1 cellular context compared by ENCODE assay signal in the genomic region with DNA sequence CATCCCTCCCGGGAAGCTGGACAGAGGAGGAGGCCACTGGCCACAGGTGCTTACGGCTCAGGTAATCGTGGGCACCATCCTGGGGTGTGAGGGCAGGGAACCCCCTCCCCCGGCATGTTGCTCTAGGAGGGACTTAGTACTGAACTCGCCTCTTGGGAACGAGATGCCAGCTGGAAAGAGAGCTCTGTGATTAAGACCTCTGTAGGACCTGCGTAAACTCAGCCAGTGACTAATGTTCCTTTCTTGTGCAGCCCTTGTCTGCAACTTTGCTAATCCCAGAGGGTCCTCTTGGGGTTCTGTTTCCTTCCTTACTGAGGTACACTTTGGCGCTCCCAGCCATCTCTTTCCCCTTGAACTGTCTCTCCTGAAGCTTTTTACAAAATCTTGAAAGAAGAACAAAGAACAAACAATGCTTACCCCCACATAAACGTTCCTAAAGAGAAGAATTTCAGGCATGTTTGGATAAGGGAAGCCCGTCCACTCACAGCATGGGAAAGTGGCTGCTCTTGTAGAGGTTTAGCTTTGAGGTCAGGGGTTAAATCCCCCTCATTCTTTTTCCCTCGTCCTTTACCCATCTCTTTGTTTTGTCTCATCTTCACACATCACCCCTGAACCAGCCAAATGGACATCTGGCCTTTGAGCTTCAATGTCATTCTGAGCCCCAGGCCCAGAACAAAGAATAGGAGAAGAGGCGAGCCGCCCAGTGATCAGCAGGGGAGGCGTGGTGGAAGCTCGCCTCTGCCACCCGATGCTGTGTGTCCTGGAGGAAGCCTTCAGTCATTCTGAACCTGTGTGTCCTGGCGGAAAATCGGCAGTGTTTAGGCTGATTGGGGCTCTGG.
TF ChIP-seq lines count a peak whose summit lies in the region.

No MANE protein-coding gene starts in this region.

TF ChIP-seq in HepG2, 621 proteins besides CTCF, POLR2A, EP300 and RAD21 (continued from another document):
- no peak for TF ChIP-seq ZNF318 (CRISPR knock-in tag; IDR thresholded peaks at IDR 0.05)
- no peak for TF ChIP-seq ZNF264 (CRISPR knock-in tag; IDR thresholded peaks at IDR 0.05)
- TF ChIP-seq HES4 (CRISPR knock-in tag; IDR thresholded peaks at IDR 0.05; ENCODE audit: borderline replicate concordance), result no peak
- no peak for TF ChIP-seq HOXA7 (CRISPR knock-in tag; IDR thresholded peaks at IDR 0.05)
- no peak for TF ChIP-seq MYPOP (CRISPR knock-in tag; IDR thresholded peaks at IDR 0.05)
- 0 out of 2 replicates have a peak, but pooled peaks have one; percentile 40 for TF ChIP-seq BCL6 (CRISPR knock-in tag; IDR thresholded peaks at IDR 0.05)
- no peak for TF ChIP-seq IKZF1 (IDR thresholded peaks at IDR 0.05)
- TF ChIP-seq KDM1A (CRISPR knock-in tag; IDR thresholded peaks at IDR 0.05), result peak; percentile 33; the same call in 1 of the 2 replicates
- TF ChIP-seq FOXA3 (CRISPR knock-in tag; IDR thresholded peaks at IDR 0.05), result 0 out of 2 replicates have a peak, but pooled peaks have one; percentile 6
- TF ChIP-seq KMT2B (CRISPR knock-in tag; IDR thresholded peaks at IDR 0.05), result no peak
- TF ChIP-seq ZNF207 (IDR thresholded peaks at IDR 0.05; ENCODE audit: borderline replicate concordance), result no peak
- no peak for TF ChIP-seq TARDBP (CRISPR knock-in tag; IDR thresholded peaks at IDR 0.05)
- no peak for TF ChIP-seq TCF7L2 (IDR thresholded peaks at IDR 0.05; ENCODE audit: low read depth, low read length)
- TF ChIP-seq ZBTB7A (CRISPR knock-in tag; IDR thresholded peaks at IDR 0.05), result no peak
- TF ChIP-seq SAP130 (CRISPR knock-in tag; IDR thresholded peaks at IDR 0.05; ENCODE audit: low read depth), result peak; percentile 34; the same call in 1 of the 2 replicates
- TF ChIP-seq, protein P1, sequence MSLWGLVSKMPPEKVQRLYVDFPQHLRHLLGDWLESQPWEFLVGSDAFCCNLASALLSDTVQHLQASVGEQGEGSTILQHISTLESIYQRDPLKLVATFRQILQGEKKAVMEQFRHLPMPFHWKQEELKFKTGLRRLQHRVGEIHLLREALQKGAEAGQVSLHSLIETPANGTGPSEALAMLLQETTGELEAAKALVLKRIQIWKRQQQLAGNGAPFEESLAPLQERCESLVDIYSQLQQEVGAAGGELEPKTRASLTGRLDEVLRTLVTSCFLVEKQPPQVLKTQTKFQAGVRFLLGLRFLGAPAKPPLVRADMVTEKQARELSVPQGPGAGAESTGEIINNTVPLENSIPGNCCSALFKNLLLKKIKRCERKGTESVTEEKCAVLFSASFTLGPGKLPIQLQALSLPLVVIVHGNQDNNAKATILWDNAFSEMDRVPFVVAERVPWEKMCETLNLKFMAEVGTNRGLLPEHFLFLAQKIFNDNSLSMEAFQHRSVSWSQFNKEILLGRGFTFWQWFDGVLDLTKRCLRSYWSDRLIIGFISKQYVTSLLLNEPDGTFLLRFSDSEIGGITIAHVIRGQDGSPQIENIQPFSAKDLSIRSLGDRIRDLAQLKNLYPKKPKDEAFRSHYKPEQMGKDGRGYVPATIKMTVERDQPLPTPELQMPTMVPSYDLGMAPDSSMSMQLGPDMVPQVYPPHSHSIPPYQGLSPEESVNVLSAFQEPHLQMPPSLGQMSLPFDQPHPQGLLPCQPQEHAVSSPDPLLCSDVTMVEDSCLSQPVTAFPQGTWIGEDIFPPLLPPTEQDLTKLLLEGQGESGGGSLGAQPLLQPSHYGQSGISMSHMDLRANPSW (CRISPR knock-in tag; IDR thresholded peaks at IDR 0.05; ENCODE audit: borderline replicate concordance), result no peak
- TF ChIP-seq NR2F2 (IDR thresholded peaks at IDR 0.05; ENCODE audit: borderline replicate concordance, low read depth), result peak; percentile 76; the same call in 1 of the 2 replicates
- TF ChIP-seq SPEN (CRISPR knock-in tag; IDR thresholded peaks at IDR 0.05; ENCODE audit: low read depth), result no peak
- no peak for TF ChIP-seq ATF7-NPFF (CRISPR knock-in tag; IDR thresholded peaks at IDR 0.05; ENCODE audit: low read depth)
- no peak for TF ChIP-seq SRY (CRISPR knock-in tag; IDR thresholded peaks at IDR 0.05)
- no peak for TF ChIP-seq HNRNPUL1 (IDR thresholded peaks at IDR 0.05; ENCODE audit: low read depth, low read length)
- TF ChIP-seq ZMYM3 (CRISPR knock-in tag; IDR thresholded peaks at IDR 0.05), result peak; percentile 85
- no peak for TF ChIP-seq TBL1XR1 (IDR thresholded peaks at IDR 0.05; ENCODE audit: borderline replicate concordance, low read length, partially characterized antibody)
- no peak for TF ChIP-seq ZNF547 (CRISPR knock-in tag; IDR thresholded peaks at IDR 0.05)
- TF ChIP-seq NFIB (CRISPR knock-in tag; IDR thresholded peaks at IDR 0.05; ENCODE audit: borderline replicate concordance), result no peak
- TF ChIP-seq, protein P2, sequence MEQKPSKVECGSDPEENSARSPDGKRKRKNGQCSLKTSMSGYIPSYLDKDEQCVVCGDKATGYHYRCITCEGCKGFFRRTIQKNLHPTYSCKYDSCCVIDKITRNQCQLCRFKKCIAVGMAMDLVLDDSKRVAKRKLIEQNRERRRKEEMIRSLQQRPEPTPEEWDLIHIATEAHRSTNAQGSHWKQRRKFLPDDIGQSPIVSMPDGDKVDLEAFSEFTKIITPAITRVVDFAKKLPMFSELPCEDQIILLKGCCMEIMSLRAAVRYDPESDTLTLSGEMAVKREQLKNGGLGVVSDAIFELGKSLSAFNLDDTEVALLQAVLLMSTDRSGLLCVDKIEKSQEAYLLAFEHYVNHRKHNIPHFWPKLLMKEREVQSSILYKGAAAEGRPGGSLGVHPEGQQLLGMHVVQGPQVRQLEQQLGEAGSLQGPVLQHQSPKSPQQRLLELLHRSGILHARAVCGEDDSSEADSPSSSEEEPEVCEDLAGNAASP (CRISPR knock-in tag; IDR thresholded peaks at IDR 0.05; ENCODE audit: borderline replicate concordance), result no peak
- TF ChIP-seq PRMT3 (CRISPR knock-in tag; IDR thresholded peaks at IDR 0.05; ENCODE audit: borderline replicate concordance, low read depth), result no peak
- no peak for TF ChIP-seq ZNF598 (CRISPR knock-in tag; IDR thresholded peaks at IDR 0.05; ENCODE audit: borderline replicate concordance)
- no peak for TF ChIP-seq ZNF501 (CRISPR knock-in tag; IDR thresholded peaks at IDR 0.05)
- TF ChIP-seq NFRKB (IDR thresholded peaks at IDR 0.05), result no peak
- TF ChIP-seq SP140L (CRISPR knock-in tag; IDR thresholded peaks at IDR 0.05; ENCODE audit: borderline replicate concordance), result no peak
- no peak for TF ChIP-seq KLF6 (CRISPR knock-in tag; IDR thresholded peaks at IDR 0.05)
- no peak for TF ChIP-seq CHD2 (IDR thresholded peaks at IDR 0.05; ENCODE audit: low read depth, low read length)
- no peak for TF ChIP-seq MYNN (CRISPR knock-in tag; IDR thresholded peaks at IDR 0.05; ENCODE audit: low read depth)
- TF ChIP-seq, protein P3, sequence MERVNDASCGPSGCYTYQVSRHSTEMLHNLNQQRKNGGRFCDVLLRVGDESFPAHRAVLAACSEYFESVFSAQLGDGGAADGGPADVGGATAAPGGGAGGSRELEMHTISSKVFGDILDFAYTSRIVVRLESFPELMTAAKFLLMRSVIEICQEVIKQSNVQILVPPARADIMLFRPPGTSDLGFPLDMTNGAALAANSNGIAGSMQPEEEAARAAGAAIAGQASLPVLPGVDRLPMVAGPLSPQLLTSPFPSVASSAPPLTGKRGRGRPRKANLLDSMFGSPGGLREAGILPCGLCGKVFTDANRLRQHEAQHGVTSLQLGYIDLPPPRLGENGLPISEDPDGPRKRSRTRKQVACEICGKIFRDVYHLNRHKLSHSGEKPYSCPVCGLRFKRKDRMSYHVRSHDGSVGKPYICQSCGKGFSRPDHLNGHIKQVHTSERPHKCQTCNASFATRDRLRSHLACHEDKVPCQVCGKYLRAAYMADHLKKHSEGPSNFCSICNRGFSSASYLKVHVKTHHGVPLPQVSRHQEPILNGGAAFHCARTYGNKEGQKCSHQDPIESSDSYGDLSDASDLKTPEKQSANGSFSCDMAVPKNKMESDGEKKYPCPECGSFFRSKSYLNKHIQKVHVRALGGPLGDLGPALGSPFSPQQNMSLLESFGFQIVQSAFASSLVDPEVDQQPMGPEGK (CRISPR knock-in tag; IDR thresholded peaks at IDR 0.05), result peak; percentile 22; the same call in 1 of the 2 replicates
